Comparison of ENCODE assay signal across 25 cellular contexts in genomic region chr6:128305228-128305627, GRCh38.
DNase-seq lines count a peak whose midpoint lies in the region; ATAC-seq and TF ChIP-seq lines count a peak whose summit lies in the region.
"Had no signal": no experiment of that assay in that cellular context is flagged by ENCODE, and none has a peak within 500 bp of the region (broad histone marks: within the 10 kb centered on the region; RNA-seq: fewer than 3 reads in every experiment).

No MANE protein-coding gene starts in this region.

- no TSS peak for BruUV-seq in Calu3 (replicated peaks; lab: Mats Ljungman, UMichigan)

- CTCF ChIA-PET in Calu3 (lab: Charles Lee), result no interaction called here

- no peaks in the 10 kb centered on the region for H3K9me3 Mint-ChIP-seq in Calu3 (ENCODE audit: low read depth, unreplicated experiment)
- H3K9me3 Mint-ChIP-seq: activated B cell treated with CpG ODN at 0.5 μM for 24 hours; activated T-cell treated with anti-CD3 and anti-CD28 coated beads, Interleukin-2, amount 50 U/mL, for 24 hours; CD8-positive, alpha-beta memory T cell had no signal

- H3K4me1 ChIP-seq in adipocyte (ENCODE audit: control insufficient read depth, insufficient read depth, low read length), result no peaks in the 10 kb centered on the region
- H3K4me1 ChIP-seq: ascending aorta, BE2C, testis had no signal

- no peak overlapping the region for H3K4me3 Mint-ChIP-seq in Calu3 (ENCODE audit: low read depth, unreplicated experiment)
- H3K4me3 Mint-ChIP-seq: activated B cell treated with CpG ODN at 0.5 μM for 24 hours; activated naive CD8-positive, alpha-beta T cell; activated T-cell treated with anti-CD3 and anti-CD28 coated beads, Interleukin-2, amount 50 U/mL, for 24 hours; CD8-positive, alpha-beta memory T cell; stimulated activated naive CD8-positive, alpha-beta T cell treated with anti-CD3 and anti-CD28 coated beads, Interleukin-15, Interleukin-2, amounts not matched to agents 100 ng/mL and 50 ng/mL, for 24 hours had no signal

- no peaks in the 10 kb centered on the region for H3K27me3 Mint-ChIP-seq in Calu3 (ENCODE audit: unreplicated experiment)
- H3K27me3 Mint-ChIP-seq: activated B cell treated with CpG ODN at 0.5 μM for 24 hours; activated naive CD8-positive, alpha-beta T cell; activated T-cell treated with anti-CD3 and anti-CD28 coated beads, Interleukin-2, amount 50 U/mL, for 24 hours; stimulated activated naive CD8-positive, alpha-beta T cell treated with anti-CD3 and anti-CD28 coated beads, Interleukin-15, Interleukin-2, amounts not matched to agents 100 ng/mL and 50 ng/mL, for 24 hours had no signal

- peaks cover 61% of the 10 kb centered on the region for H3K4me1 Mint-ChIP-seq in Calu3 (ENCODE audit: low read depth, unreplicated experiment)
- H3K4me1 Mint-ChIP-seq: activated B cell treated with CpG ODN at 0.5 μM for 24 hours; CD8-positive, alpha-beta memory T cell had no signal

- H3K4me3 ChIP-seq in adipocyte (ENCODE audit: low read length) (no peak overlapping the region), epithelial cell of proximal tubule (ENCODE audit: low read depth, low read length) (no peak overlapping the region)
- H3K4me3 ChIP-seq: ascending aorta, left ventricle myocardium inferior, testis had no signal

- H3K36me3 ChIP-seq in adipocyte (ENCODE audit: control insufficient read depth, insufficient read depth, low read length, severe bottlenecking), result no peaks in the 10 kb centered on the region
- H3K36me3 ChIP-seq: ascending aorta, BE2C, left ventricle myocardium inferior had no signal

- TF ChIP-seq CTCF in Calu3 (IDR thresholded peaks at IDR 0.05; ENCODE audit: unreplicated experiment) (no peak), epithelial cell of proximal tubule (conservative IDR thresholded peaks at IDR 0.05; ENCODE audit: low read depth, low read length) (no peak)

- DNase-seq in Calu3, result no peak
- DNase-seq in adipocyte (ENCODE audit: low read depth), result peak; percentile 40
- peak; percentile 13 for DNase-seq in epithelial cell of proximal tubule (ENCODE audit: low read depth)
- DNase-seq in renal cortical epithelial cell (ENCODE audit: low read depth), result peak; percentile 83
- no peak for DNase-seq in SHP77 (lab: John Stamatoyannopoulos, UW)
- no peak for DNase-seq in HUDEP-2 (lab: John Stamatoyannopoulos, UW; ENCODE audit: unreplicated experiment in 76 of 76)
- DNase-seq: activated B cell treated with CpG ODN at 0.5 μM for 24 hours; activated effector memory CD4-positive, alpha-beta T cell treated with anti-CD3 and anti-CD28 coated beads, Interleukin-2, amount 50 U/mL, for 16 hours; activated T-cell treated with anti-CD3 and anti-CD28 coated beads, Interleukin-2, amount 50 U/mL, for 24 hours; BE2C; CD8-positive, alpha-beta memory T cell; cerebellar nuclear complex; left ventricle myocardium inferior; NCI-H1048; NCI-H187; NCI-H2171; right cardiac atrium; stimulated activated CD8-positive, alpha-beta memory T cell treated with anti-CD3 and anti-CD28 coated beads, Interleukin-4, amount 100 ng/mL, for 48 hours; T-helper 1 cell; testis had no signal

- no peaks in the 10 kb centered on the region for H3K9me3 ChIP-seq in adipocyte (ENCODE audit: control insufficient read depth, low read length)
- H3K9me3 ChIP-seq: ascending aorta, BE2C, left ventricle myocardium inferior, testis had no signal

- H3K9ac ChIP-seq in adipocyte (ENCODE audit: low read length), result no peak overlapping the region

- ATAC-seq in GM18858 (IDR thresholded peaks at IDR 0.05; ENCODE audit: unreplicated experiment), result no peak
- ATAC-seq: HCT116, right cardiac atrium had no signal

- peaks cover 8% of the 10 kb centered on the region for H3K36me3 Mint-ChIP-seq in Calu3 (ENCODE audit: insufficient read depth, unreplicated experiment)
- H3K36me3 Mint-ChIP-seq: activated naive CD8-positive, alpha-beta T cell had no signal

- no peaks in the 10 kb centered on the region for H3K27me3 ChIP-seq in adipocyte (replicated peaks; ENCODE audit: control insufficient read depth, insufficient read depth, low read length)
- H3K27me3 ChIP-seq: ascending aorta, BE2C, testis had no signal

- peak overlapping the region; percentile 28 for H3K27ac Mint-ChIP-seq in Calu3 (ENCODE audit: unreplicated experiment)
- H3K27ac Mint-ChIP-seq: activated B cell treated with CpG ODN at 0.5 μM for 24 hours; activated naive CD8-positive, alpha-beta T cell; activated T-cell treated with anti-CD3 and anti-CD28 coated beads, Interleukin-2, amount 50 U/mL, for 24 hours; CD8-positive, alpha-beta memory T cell; stimulated activated naive CD8-positive, alpha-beta T cell treated with anti-CD3 and anti-CD28 coated beads, Interleukin-15, Interleukin-2, amounts not matched to agents 100 ng/mL and 50 ng/mL, for 24 hours had no signal

- intact Hi-C loops in Calu3 (cut with micrococcal nuclease; ENCODE audit: unreplicated experiment), result loop anchor here (5.0 kb wide), 1 partner anchor 68 kb away; no protein-coding TSS in a partner anchor

Comparison
In these comparisons a context has a peak if more than half of its experiments do, and no peak if none do; other contexts are left out.
1. DNase-seq: peak in adipocyte (single experiment), epithelial cell of proximal tubule (single experiment) and renal cortical epithelial cell (single experiment); none in Calu3 (single experiment), SHP77 (0 of 2) and HUDEP-2 (0 of 76).